21 cellular contexts compared by ENCODE assay signal in the genomic region with DNA sequence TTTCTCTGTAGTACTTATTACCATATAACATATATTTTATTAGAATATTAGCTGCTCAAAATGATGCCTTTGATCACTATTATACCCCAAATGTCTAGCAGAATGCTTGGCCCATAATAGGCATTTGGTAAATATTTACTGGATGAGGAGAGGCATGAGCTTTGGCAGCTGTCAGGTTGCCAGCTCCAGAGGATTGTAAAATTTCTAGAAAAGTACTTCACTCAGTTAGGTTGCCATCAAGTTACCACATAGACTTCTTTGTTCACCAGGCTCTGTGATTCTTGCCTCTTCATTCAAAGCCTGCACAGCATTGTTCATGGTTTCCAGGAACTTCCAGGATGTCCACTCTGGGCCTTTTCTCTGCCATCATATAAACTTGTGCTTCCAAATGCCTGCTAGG.
"Had no signal": no experiment of that assay in that cellular context is flagged by ENCODE, and none has a peak within 500 bp of the region (broad histone marks: within the 10 kb centered on the region; RNA-seq: fewer than 3 reads in every experiment).

No MANE protein-coding gene starts in this region.

- ATAC-seq: left lobe of liver; naive thymus-derived CD8-positive, alpha-beta T cell; right lobe of liver; stimulated activated memory B cell treated with anti-CD40 and anti-IgM and Interleukin-4, amounts not matched to agents 10 μg/mL and 1 μg/mL and 100 μg/mL, for 72 hours; stimulated activated naive CD8-positive, alpha-beta T cell treated with anti-CD3 and anti-CD28 coated beads, Interleukin-15, Interleukin-2, amounts not matched to agents 100 U/mL and 50 U/mL, for 24 hours had no signal

- H3K36me3 ChIP-seq: right lobe of liver, tibial artery, upper lobe of left lung had no signal

- H3K4me3 ChIP-seq: dorsolateral prefrontal cortex, right lobe of liver, smooth muscle cell, testis, tibial artery, upper lobe of left lung had no signal

- DNase-seq: cerebellar nuclear complex; dorsolateral prefrontal cortex; effector CD4-positive, alpha-beta T cell; head of caudate nucleus; mammary epithelial cell; midbrain; naive thymus-derived CD8-positive, alpha-beta T cell; nephron progenitor cell; nucleus accumbens; posterior cingulate gyrus; retina; right lobe of liver; stimulated activated CD4-positive, alpha-beta T cell treated with anti-CD3 and anti-CD28 coated beads, Interleukin-4, amount 100 ng/mL, for 4 hours; stimulated activated naive CD8-positive, alpha-beta T cell treated with anti-CD3 and anti-CD28 coated beads, Interleukin-15, Interleukin-2, amounts not matched to agents 100 U/mL and 50 U/mL, for 24 hours; substantia nigra; testis; tibial artery; upper lobe of left lung had no signal

- H3K9me3 ChIP-seq: right lobe of liver, testis, tibial artery, upper lobe of left lung had no signal

- H3K27ac ChIP-seq: dorsolateral prefrontal cortex, right lobe of liver, testis, tibial artery, upper lobe of left lung had no signal

- H3K4me1 ChIP-seq: right lobe of liver, testis, tibial artery, upper lobe of left lung had no signal

- H3K27me3 ChIP-seq: dorsolateral prefrontal cortex, right lobe of liver, testis, tibial artery, upper lobe of left lung had no signal
